7 cellular contexts compared by ENCODE assay signal in the genomic region with DNA sequence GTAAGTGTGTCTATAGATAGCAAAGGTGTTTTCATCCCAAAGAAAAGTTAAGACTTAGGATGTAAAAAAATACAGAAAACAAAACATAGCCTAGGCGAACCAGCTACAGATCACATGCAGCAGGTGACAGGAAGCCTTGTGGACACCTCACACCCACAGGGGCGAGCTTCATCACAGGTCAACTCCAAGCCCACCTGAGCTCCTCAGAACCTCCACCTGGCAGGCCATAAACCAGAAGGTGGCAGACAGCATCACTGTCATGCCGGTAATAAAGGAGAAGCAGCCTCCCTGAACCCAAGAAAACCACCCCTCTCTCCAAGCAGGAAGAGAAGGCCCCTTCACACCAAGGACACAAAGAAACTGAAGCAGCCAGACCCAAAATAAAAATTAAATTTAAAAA. TPM values are rescaled to one million over a fixed set of nuclear protein-coding genes. Genes with fewer than 3 reads are reported as not detected.
DNase-seq lines count a peak whose midpoint lies in the region; ATAC-seq, FAIRE-seq and TF ChIP-seq lines count a peak whose summit lies in the region.

No MANE protein-coding gene starts in this region.

- H4K20me1 ChIP-seq in K562 (replicated peaks; ENCODE audit: control insufficient read depth, insufficient read depth, low read length): no peaks in the 10 kb centered on the region

- no peaks in the 10 kb centered on the region for H3K9me1 ChIP-seq in K562 (ENCODE audit: control insufficient read depth, insufficient read depth, low read length)

- DNase-seq in NCI-H2029 treated with DMSO at 0.1 percent for 48 hours (lab: John Stamatoyannopoulos, UW): peak; percentile 76
- DNase-seq in K562 (ENCODE audit: extremely low read depth in 1 of 4, low spot score in 3 of 4): no peak
- no peak for DNase-seq in mesenchymal stem cell
- DNase-seq in vagina (ENCODE audit: extremely low spot score in 2 of 2): peak in 1 of 2 donors; percentile 83
- no peak for DNase-seq in NCI-H2107 treated with DMSO at 0.1 percent for 48 hours (lab: John Stamatoyannopoulos, UW; ENCODE audit: unreplicated experiment)

- H4K91ac ChIP-seq in mesenchymal stem cell (ENCODE audit: low read length): no peak overlapping the region

- H3K23ac ChIP-seq in mesenchymal stem cell (ENCODE audit: low read length in 2 of 2): peak overlapping the region; percentile 7 to 60

- no peaks in the 10 kb centered on the region for H3K9me3 ChIP-seq in K562 (replicated peaks; ENCODE audit: control insufficient read depth, insufficient read depth, low read depth, low read length)
- H3K9me3 ChIP-seq in mesenchymal stem cell (ENCODE audit: control insufficient read depth, low read length): no peaks in the 10 kb centered on the region
- no peaks in the 10 kb centered on the region for H3K9me3 ChIP-seq in vagina

- peaks cover 18% of the 10 kb centered on the region for H3K79me1 ChIP-seq in mesenchymal stem cell (replicated peaks; ENCODE audit: low read length, poor library complexity, severe bottlenecking)

- ATAC-seq in K562 (no peak), GM21717 (IDR thresholded peaks at IDR 0.05; ENCODE audit: unreplicated experiment) (no peak)

- H3K4me2 ChIP-seq in K562 (ENCODE audit: insufficient read depth, low read length): peak overlapping the region; percentile 63
- H3K4me2 ChIP-seq in mesenchymal stem cell (ENCODE audit: low read length, poor library complexity, severe bottlenecking): peak overlapping the region; percentile 28

- no peak overlapping the region for H2BK12ac ChIP-seq in mesenchymal stem cell (ENCODE audit: low read length in 2 of 2)

- H2AFZ ChIP-seq in K562 (ENCODE audit: low read depth, low read length) (no peak overlapping the region), mesenchymal stem cell (ENCODE audit: low read depth, low read length) (peak overlapping the region; percentile 18)

- TF ChIP-seq POLR2A in K562 (conservative IDR thresholded peaks at IDR 0.05) (no peak), vagina (IDR thresholded peaks at IDR 0.05) (no peak)

- no peak for TF ChIP-seq RAD21 in K562 (CRISPR knock-in tag; conservative IDR thresholded peaks at IDR 0.05 in 1 of 2, IDR thresholded peaks at IDR 0.05 in 1 of 2)

- H3K4me3 ChIP-seq in GM12875 (ENCODE audit: low read depth, low read length): peak overlapping the region; percentile 89
- peak overlapping the region; percentile 70; the same call in 1 of the 2 replicates for H3K4me3 ChIP-seq in K562
- peak overlapping the region in 1 of 2 experiments; percentile 85 for H3K4me3 ChIP-seq in mesenchymal stem cell (ENCODE audit: insufficient read depth in 1 of 2, low read depth in 1 of 2, low read length in 2 of 2)
- peak overlapping the region; percentile 87 to 89 for H3K4me3 ChIP-seq in vagina

- no peaks in the 10 kb centered on the region for H3K79me2 ChIP-seq in K562 (ENCODE audit: control insufficient read depth, insufficient read depth, low read length)

- peak overlapping the region in 1 of 2 experiments; percentile 83 for H3K14ac ChIP-seq in mesenchymal stem cell (ENCODE audit: low read length in 2 of 2)

- no peak overlapping the region for H4K8ac ChIP-seq in mesenchymal stem cell (ENCODE audit: low read length)

- no peak overlapping the region for H2BK120ac ChIP-seq in mesenchymal stem cell (ENCODE audit: low read depth, low read length)

- no peak overlapping the region for H3K4ac ChIP-seq in mesenchymal stem cell (ENCODE audit: low read depth in 1 of 2, low read length in 2 of 2)

- CTCF ChIA-PET in K562 (lab: Yijun Ruan, JAX; ENCODE audit: low intra/inter-chr PET ratio): no interaction called here

- in situ Hi-C loops in K562 (cut with MboI): no loop called here

- no peak overlapping the region for H2BK15ac ChIP-seq in mesenchymal stem cell (ENCODE audit: low read depth, poor library complexity, severe bottlenecking)

- no peaks in the 10 kb centered on the region for H3K27me3 ChIP-seq in K562 (ENCODE audit: control insufficient read depth in 2 of 2, insufficient read depth in 2 of 2, low read length in 2 of 2)
- H3K27me3 ChIP-seq in mesenchymal stem cell (ENCODE audit: control insufficient read depth in 1 of 2, insufficient read depth in 1 of 2, low read length in 2 of 2): no peaks in the 10 kb centered on the region
- H3K27me3 ChIP-seq in vagina: no peaks in the 10 kb centered on the region

- TF ChIP-seq CTCF in GM12875 (IDR thresholded peaks at IDR 0.05; ENCODE audit: borderline replicate concordance, insufficient read depth, low read depth, low read length) (no peak), K562 (IDR thresholded peaks at IDR 0.05 in 2 of 3, conservative IDR thresholded peaks at IDR 0.05 in 1 of 3; ENCODE audit: insufficient read depth in 2 of 3, low read depth in 1 of 3, low read length in 3 of 3) (no peak), vagina (IDR thresholded peaks at IDR 0.05) (no peak)

- H3K18ac ChIP-seq in mesenchymal stem cell (ENCODE audit: low read depth in 1 of 2, low read length in 2 of 2): no peak overlapping the region

- H3K9ac ChIP-seq in K562 (ENCODE audit: insufficient read depth in 1 of 2, low read depth in 2 of 2, low read length in 2 of 2) (no peak overlapping the region), mesenchymal stem cell (ENCODE audit: low read length) (peak overlapping the region; percentile 82)

- H2AK5ac ChIP-seq in mesenchymal stem cell (ENCODE audit: low read length, severe bottlenecking): no peak overlapping the region

- FAIRE-seq in K562 (lab: Jason Lieb, UNC): no peak

- peaks cover 13% of the 10 kb centered on the region in 2 experiments; a peak in 4 of 5 replicates for H3K4me1 ChIP-seq in K562 (replicated peaks in 1 of 2; ENCODE audit: control insufficient read depth in 2 of 2, insufficient read depth in 2 of 2, low read length in 2 of 2)
- H3K4me1 ChIP-seq in mesenchymal stem cell (ENCODE audit: control insufficient read depth, insufficient read depth, low read depth, low read length): peaks cover 9% of the 10 kb centered on the region
- peaks cover 19% of the 10 kb centered on the region for H3K4me1 ChIP-seq in vagina

- intact Hi-C loops in K562 (cut with micrococcal nuclease) (no loop called here), vagina (cut with DNase I) (no loop called here)

- 58% methylated on average over 3 of the region's 3 CpGs for WGBS in K562 (ENCODE audit: insufficient coverage, low coverage, missing lambda C conversion rate)
- 61% methylated on average over 3 of the region's 3 CpGs for WGBS in mesenchymal stem cell

- no peak overlapping the region for H3K27ac ChIP-seq in K562 (ENCODE audit: extremely low read depth, low read depth, low read length)
- H3K27ac ChIP-seq in mesenchymal stem cell (ENCODE audit: low read length, poor library complexity, severe bottlenecking): no peak overlapping the region
- peak overlapping the region; percentile 83 for H3K27ac ChIP-seq in vagina

- no TSS peak for BruUV-seq in K562 (replicated peaks; lab: Mats Ljungman, UMichigan)

- H2BK5ac ChIP-seq in mesenchymal stem cell (ENCODE audit: low read depth, low read length, poor library complexity, severe bottlenecking): no peak overlapping the region

- POLR2A ChIA-PET in K562 (lab: Yijun Ruan, JAX): no interaction called here

- H3K36me3 ChIP-seq in K562 (ENCODE audit: control insufficient read depth, insufficient read depth, low read length): no peaks in the 10 kb centered on the region
- no peaks in the 10 kb centered on the region for H3K36me3 ChIP-seq in mesenchymal stem cell (ENCODE audit: control insufficient read depth in 1 of 2, insufficient read depth in 2 of 2, low read depth in 1 of 2, low read length in 2 of 2)
- H3K36me3 ChIP-seq in vagina: no peaks in the 10 kb centered on the region

- no peak for TF ChIP-seq EP300 in K562 (IDR thresholded peaks at IDR 0.05; ENCODE audit: low read length)

TF ChIP-seq in K562, 482 proteins besides CTCF, POLR2A, EP300 and RAD21 (continues in another document):
- TF ChIP-seq GABPB2 (CRISPR knock-in tag; conservative IDR thresholded peaks at IDR 0.05): no peak
- TF ChIP-seq RAD51 (IDR thresholded peaks at IDR 0.05; ENCODE audit: borderline replicate concordance, low read depth): no peak
- no peak for TF ChIP-seq WHSC1 (IDR thresholded peaks at IDR 0.05; ENCODE audit: low read length)
- no peak for TF ChIP-seq MAFG (tag; conservative IDR thresholded peaks at IDR 0.05)
- TF ChIP-seq NCOA2 (IDR thresholded peaks at IDR 0.05; ENCODE audit: partially characterized antibody in 2 of 2): no peak
- TF ChIP-seq, protein P1, sequence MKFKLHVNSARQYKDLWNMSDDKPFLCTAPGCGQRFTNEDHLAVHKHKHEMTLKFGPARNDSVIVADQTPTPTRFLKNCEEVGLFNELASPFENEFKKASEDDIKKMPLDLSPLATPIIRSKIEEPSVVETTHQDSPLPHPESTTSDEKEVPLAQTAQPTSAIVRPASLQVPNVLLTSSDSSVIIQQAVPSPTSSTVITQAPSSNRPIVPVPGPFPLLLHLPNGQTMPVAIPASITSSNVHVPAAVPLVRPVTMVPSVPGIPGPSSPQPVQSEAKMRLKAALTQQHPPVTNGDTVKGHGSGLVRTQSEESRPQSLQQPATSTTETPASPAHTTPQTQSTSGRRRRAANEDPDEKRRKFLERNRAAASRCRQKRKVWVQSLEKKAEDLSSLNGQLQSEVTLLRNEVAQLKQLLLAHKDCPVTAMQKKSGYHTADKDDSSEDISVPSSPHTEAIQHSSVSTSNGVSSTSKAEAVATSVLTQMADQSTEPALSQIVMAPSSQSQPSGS (CRISPR knock-in tag; IDR thresholded peaks at IDR 0.05): no peak
- TF ChIP-seq ZBED1 (IDR thresholded peaks at IDR 0.05): no peak
- no peak for TF ChIP-seq ZNF436 (CRISPR knock-in tag; IDR thresholded peaks at IDR 0.05)
- TF ChIP-seq PHB2 (IDR thresholded peaks at IDR 0.05; ENCODE audit: low read depth): no peak

RNA-seq across cellular contexts. Expression of a gene that starts 1.0 kb away (rescaled TPM):
- 4.5 and 13.9 TPM in 2 replicates for total RNA-seq in K562 (2011; cell fraction: chromatin; rRNA removed; ENCODE audit: low replicate concordance)
- 3.2 and 3.8 TPM in 2 replicates for total RNA-seq in K562 (2011; cell fraction: nucleolus; rRNA removed)
- 5.8 and 6.6 TPM in 2 replicates for total RNA-seq in K562 (2011; cell fraction: nucleoplasm; rRNA removed)
- total RNA-seq in K562 (2014; rRNA removed): 1.2 and 1.6 TPM in 2 replicates
- total RNA-seq in K562 (2014; rRNA removed; fragmentation: Illumina TruSeq; extraction: Trizol): 1.5 and 2.1 TPM in 2 replicates
- total RNA-seq in K562 (2015; rRNA removed; fragmentation: Illumina TruSeq; extraction: Trizol): 1.4 and 1.6 TPM in 2 replicates
- 2.3 and 2.7 TPM in 2 replicates for total RNA-seq in K562 (2021)
- polyA plus RNA-seq in K562 (2011; rRNA removed): 1.7 and 2.0 TPM in 2 replicates
- 0.75 and 1.5 TPM in 2 replicates for polyA plus RNA-seq in K562 (2011; cell fraction: cytosol; rRNA removed)
- polyA plus RNA-seq in K562 (2011; cell fraction: nucleus; rRNA removed): 4.6 and 5.6 TPM in 2 replicates
- 1.1 and 2.3 TPM in 2 replicates for polyA plus RNA-seq in K562 (2012)
- polyA plus RNA-seq in K562 (2014; fragmentation: Illumina TruSeq; extraction: Trizol): 1.6 and 2.4 TPM in 2 replicates
- polyA plus RNA-seq in K562 (2014; fragmentation: Nextera tagmentation; extraction: Ambion mirVana): under 1 TPM; 0.35 to 0.42 TPM
- polyA plus RNA-seq in K562 (2014; rRNA removed): 1.2 TPM in 2 replicates
- polyA minus RNA-seq in K562 (2011; rRNA and poly(A)+ RNA removed): 4.7 and 6.6 TPM in 2 replicates
- 1.5 and 3.2 TPM in 2 replicates for polyA minus RNA-seq in K562 (2011; cell fraction: cytosol; rRNA and poly(A)+ RNA removed)
- polyA minus RNA-seq in K562 (2011; cell fraction: nucleus; rRNA and poly(A)+ RNA removed): 7.3 and 16.2 TPM in 2 replicates
- 2.2 TPM for polyA plus RNA-seq in mesenchymal stem cell (2013, experiment 1 of 2)
- polyA plus RNA-seq in mesenchymal stem cell (2013, experiment 2 of 2): 2.5 TPM
- total RNA-seq in vagina: 31.9 TPM
